Comparison of ENCODE assay signal across 1 cellular context in the genomic region with DNA sequence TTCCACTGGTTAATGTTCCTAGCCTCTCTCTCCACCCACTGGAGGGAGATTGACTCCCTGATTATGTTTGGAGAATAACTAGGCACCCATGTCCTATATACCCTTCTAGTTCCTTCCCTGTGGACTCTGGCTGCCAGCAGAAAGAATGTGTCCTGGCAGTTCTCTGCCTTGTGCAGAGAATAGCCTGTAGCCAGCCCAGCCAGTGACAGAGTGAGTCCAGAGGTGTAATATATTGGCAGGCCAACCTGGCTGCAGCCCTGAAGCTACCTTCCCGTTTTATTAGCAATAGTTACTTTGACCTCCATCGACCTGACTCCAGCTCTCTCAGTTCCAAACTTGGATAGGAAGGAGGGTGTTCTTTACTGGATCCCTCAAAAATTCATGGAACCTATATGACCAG.
TF ChIP-seq lines count a peak whose summit lies in the region.

No MANE protein-coding gene starts in this region.

TF ChIP-seq in HepG2, 621 proteins besides CTCF, POLR2A, EP300 and RAD21:
- TF ChIP-seq CREB1 (IDR thresholded peaks at IDR 0.05): no peak
- no peak for TF ChIP-seq CREB1 (CRISPR knock-in tag; IDR thresholded peaks at IDR 0.05)
- TF ChIP-seq RFX5 (IDR thresholded peaks at IDR 0.05; ENCODE audit: low read depth, low read length): no peak
- no peak for TF ChIP-seq ZNF891 (CRISPR knock-in tag; IDR thresholded peaks at IDR 0.05)
- TF ChIP-seq KLF6 (CRISPR knock-in tag; IDR thresholded peaks at IDR 0.05): no peak
- TF ChIP-seq, protein P1, sequence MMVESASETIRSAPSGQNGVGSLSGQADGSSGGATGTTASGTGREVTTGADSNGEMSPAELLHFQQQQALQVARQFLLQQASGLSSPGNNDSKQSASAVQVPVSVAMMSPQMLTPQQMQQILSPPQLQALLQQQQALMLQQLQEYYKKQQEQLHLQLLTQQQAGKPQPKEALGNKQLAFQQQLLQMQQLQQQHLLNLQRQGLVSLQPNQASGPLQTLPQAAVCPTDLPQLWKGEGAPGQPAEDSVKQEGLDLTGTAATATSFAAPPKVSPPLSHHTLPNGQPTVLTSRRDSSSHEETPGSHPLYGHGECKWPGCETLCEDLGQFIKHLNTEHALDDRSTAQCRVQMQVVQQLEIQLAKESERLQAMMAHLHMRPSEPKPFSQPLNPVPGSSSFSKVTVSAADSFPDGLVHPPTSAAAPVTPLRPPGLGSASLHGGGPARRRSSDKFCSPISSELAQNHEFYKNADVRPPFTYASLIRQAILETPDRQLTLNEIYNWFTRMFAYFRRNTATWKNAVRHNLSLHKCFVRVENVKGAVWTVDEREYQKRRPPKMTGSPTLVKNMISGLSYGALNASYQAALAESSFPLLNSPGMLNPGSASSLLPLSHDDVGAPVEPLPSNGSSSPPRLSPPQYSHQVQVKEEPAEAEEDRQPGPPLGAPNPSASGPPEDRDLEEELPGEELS (CRISPR knock-in tag; IDR thresholded peaks at IDR 0.05): no peak
- no peak for TF ChIP-seq RORA (CRISPR knock-in tag; IDR thresholded peaks at IDR 0.05)
- TF ChIP-seq, protein P2, sequence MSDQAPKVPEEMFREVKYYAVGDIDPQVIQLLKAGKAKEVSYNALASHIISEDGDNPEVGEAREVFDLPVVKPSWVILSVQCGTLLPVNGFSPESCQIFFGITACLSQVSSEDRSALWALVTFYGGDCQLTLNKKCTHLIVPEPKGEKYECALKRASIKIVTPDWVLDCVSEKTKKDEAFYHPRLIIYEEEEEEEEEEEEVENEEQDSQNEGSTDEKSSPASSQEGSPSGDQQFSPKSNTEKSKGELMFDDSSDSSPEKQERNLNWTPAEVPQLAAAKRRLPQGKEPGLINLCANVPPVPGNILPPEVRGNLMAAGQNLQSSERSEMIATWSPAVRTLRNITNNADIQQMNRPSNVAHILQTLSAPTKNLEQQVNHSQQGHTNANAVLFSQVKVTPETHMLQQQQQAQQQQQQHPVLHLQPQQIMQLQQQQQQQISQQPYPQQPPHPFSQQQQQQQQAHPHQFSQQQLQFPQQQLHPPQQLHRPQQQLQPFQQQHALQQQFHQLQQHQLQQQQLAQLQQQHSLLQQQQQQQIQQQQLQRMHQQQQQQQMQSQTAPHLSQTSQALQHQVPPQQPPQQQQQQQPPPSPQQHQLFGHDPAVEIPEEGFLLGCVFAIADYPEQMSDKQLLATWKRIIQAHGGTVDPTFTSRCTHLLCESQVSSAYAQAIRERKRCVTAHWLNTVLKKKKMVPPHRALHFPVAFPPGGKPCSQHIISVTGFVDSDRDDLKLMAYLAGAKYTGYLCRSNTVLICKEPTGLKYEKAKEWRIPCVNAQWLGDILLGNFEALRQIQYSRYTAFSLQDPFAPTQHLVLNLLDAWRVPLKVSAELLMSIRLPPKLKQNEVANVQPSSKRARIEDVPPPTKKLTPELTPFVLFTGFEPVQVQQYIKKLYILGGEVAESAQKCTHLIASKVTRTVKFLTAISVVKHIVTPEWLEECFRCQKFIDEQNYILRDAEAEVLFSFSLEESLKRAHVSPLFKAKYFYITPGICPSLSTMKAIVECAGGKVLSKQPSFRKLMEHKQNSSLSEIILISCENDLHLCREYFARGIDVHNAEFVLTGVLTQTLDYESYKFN (CRISPR knock-in tag; conservative IDR thresholded peaks at IDR 0.05): no peak
- no peak for TF ChIP-seq KAT7 (CRISPR knock-in tag; IDR thresholded peaks at IDR 0.05; ENCODE audit: borderline replicate concordance)
- TF ChIP-seq MTA3 (CRISPR knock-in tag; IDR thresholded peaks at IDR 0.05): no peak
- TF ChIP-seq ZNF34 (CRISPR knock-in tag; IDR thresholded peaks at IDR 0.05; ENCODE audit: borderline replicate concordance): no peak
- no peak for TF ChIP-seq GATA4 (IDR thresholded peaks at IDR 0.05; ENCODE audit: borderline replicate concordance, low read depth)
- TF ChIP-seq, protein P3, sequence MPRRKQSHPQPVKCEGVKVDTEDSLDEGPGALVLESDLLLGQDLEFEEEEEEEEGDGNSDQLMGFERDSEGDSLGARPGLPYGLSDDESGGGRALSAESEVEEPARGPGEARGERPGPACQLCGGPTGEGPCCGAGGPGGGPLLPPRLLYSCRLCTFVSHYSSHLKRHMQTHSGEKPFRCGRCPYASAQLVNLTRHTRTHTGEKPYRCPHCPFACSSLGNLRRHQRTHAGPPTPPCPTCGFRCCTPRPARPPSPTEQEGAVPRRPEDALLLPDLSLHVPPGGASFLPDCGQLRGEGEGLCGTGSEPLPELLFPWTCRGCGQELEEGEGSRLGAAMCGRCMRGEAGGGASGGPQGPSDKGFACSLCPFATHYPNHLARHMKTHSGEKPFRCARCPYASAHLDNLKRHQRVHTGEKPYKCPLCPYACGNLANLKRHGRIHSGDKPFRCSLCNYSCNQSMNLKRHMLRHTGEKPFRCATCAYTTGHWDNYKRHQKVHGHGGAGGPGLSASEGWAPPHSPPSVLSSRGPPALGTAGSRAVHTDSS (CRISPR knock-in tag; conservative IDR thresholded peaks at IDR 0.05): no peak
- TF ChIP-seq ISL2 (CRISPR knock-in tag; IDR thresholded peaks at IDR 0.05): no peak
- TF ChIP-seq, protein P4, sequence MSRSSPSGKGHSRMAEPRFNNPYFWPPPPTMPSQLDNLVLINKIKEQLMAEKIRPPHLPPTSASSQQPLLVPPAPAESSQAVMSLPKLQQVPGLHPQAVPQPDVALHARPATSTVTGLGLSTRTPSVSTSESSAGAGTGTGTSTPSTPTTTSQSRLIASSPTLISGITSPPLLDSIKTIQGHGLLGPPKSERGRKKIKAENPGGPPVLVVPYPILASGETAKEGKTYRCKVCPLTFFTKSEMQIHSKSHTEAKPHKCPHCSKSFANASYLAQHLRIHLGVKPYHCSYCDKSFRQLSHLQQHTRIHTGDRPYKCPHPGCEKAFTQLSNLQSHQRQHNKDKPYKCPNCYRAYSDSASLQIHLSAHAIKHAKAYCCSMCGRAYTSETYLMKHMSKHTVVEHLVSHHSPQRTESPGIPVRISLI (CRISPR knock-in tag; IDR thresholded peaks at IDR 0.05; ENCODE audit: borderline replicate concordance): no peak
- no peak for TF ChIP-seq AGO1 (IDR thresholded peaks at IDR 0.05; ENCODE audit: low read depth, low read length, poor library complexity, severe bottlenecking)
